Comparison of ENCODE assay signal across 1 cellular context in genomic region chr15:101086394-101087171, GRCh38.
A peak's percentile ranks its signal among the peaks of the same experiment; 100 is the strongest.
TF ChIP-seq lines count a peak whose summit lies in the region.

No MANE protein-coding gene starts in this region.

TF ChIP-seq in K562, 482 proteins besides CTCF, POLR2A, EP300 and RAD21 (continued from another document):
- TF ChIP-seq, protein P1, sequence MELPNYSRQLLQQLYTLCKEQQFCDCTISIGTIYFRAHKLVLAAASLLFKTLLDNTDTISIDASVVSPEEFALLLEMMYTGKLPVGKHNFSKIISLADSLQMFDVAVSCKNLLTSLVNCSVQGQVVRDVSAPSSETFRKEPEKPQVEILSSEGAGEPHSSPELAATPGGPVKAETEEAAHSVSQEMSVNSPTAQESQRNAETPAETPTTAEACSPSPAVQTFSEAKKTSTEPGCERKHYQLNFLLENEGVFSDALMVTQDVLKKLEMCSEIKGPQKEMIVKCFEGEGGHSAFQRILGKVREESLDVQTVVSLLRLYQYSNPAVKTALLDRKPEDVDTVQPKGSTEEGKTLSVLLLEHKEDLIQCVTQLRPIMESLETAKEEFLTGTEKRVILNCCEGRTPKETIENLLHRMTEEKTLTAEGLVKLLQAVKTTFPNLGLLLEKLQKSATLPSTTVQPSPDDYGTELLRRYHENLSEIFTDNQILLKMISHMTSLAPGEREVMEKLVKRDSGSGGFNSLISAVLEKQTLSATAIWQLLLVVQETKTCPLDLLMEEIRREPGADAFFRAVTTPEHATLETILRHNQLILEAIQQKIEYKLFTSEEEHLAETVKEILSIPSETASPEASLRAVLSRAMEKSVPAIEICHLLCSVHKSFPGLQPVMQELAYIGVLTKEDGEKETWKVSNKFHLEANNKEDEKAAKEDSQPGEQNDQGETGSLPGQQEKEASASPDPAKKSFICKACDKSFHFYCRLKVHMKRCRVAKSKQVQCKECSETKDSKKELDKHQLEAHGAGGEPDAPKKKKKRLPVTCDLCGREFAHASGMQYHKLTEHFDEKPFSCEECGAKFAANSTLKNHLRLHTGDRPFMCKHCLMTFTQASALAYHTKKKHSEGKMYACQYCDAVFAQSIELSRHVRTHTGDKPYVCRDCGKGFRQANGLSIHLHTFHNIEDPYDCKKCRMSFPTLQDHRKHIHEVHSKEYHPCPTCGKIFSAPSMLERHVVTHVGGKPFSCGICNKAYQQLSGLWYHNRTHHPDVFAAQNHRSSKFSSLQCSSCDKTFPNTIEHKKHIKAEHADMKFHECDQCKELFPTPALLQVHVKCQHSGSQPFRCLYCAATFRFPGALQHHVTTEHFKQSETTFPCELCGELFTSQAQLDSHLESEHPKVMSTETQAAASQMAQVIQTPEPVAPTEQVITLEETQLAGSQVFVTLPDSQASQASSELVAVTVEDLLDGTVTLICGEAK (IDR thresholded peaks at IDR 0.05): peak; percentile 72
- TF ChIP-seq, protein P1 (CRISPR knock-in tag; IDR thresholded peaks at IDR 0.05): no peak
- TF ChIP-seq, protein P2, sequence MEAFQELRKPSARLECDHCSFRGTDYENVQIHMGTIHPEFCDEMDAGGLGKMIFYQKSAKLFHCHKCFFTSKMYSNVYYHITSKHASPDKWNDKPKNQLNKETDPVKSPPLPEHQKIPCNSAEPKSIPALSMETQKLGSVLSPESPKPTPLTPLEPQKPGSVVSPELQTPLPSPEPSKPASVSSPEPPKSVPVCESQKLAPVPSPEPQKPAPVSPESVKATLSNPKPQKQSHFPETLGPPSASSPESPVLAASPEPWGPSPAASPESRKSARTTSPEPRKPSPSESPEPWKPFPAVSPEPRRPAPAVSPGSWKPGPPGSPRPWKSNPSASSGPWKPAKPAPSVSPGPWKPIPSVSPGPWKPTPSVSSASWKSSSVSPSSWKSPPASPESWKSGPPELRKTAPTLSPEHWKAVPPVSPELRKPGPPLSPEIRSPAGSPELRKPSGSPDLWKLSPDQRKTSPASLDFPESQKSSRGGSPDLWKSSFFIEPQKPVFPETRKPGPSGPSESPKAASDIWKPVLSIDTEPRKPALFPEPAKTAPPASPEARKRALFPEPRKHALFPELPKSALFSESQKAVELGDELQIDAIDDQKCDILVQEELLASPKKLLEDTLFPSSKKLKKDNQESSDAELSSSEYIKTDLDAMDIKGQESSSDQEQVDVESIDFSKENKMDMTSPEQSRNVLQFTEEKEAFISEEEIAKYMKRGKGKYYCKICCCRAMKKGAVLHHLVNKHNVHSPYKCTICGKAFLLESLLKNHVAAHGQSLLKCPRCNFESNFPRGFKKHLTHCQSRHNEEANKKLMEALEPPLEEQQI (IDR thresholded peaks at IDR 0.05): no peak
- TF ChIP-seq, protein P3, sequence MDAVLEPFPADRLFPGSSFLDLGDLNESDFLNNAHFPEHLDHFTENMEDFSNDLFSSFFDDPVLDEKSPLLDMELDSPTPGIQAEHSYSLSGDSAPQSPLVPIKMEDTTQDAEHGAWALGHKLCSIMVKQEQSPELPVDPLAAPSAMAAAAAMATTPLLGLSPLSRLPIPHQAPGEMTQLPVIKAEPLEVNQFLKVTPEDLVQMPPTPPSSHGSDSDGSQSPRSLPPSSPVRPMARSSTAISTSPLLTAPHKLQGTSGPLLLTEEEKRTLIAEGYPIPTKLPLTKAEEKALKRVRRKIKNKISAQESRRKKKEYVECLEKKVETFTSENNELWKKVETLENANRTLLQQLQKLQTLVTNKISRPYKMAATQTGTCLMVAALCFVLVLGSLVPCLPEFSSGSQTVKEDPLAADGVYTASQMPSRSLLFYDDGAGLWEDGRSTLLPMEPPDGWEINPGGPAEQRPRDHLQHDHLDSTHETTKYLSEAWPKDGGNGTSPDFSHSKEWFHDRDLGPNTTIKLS (IDR thresholded peaks at IDR 0.05; ENCODE audit: borderline replicate concordance, low read depth): peak; percentile 53; the same call in 1 of the 2 replicates
- TF ChIP-seq BRD4 (IDR thresholded peaks at IDR 0.05) (0 out of 2 replicates have a peak, but pooled peaks have one; percentile 37), SOX6 (IDR thresholded peaks at IDR 0.05) (0 out of 2 replicates have a peak, but pooled peaks have one; percentile 10), YY1 (IDR thresholded peaks at IDR 0.05; ENCODE audit: borderline replicate concordance in 1 of 3, control insufficient read depth in 1 of 3, extremely low read depth in 1 of 3, insufficient read depth in 3 of 3, insufficient read length in 1 of 3, insufficient replicate concordance in 2 of 3, low read depth in 1 of 3, low read length in 2 of 3) (peak in 2 of 3 experiments; percentile 13 to 55), BRD9 (IDR thresholded peaks at IDR 0.05; ENCODE audit: low read depth, partially characterized antibody) (peak; percentile 67), KLF13 (tag; IDR thresholded peaks at IDR 0.05; ENCODE audit: borderline replicate concordance, low read depth) (no peak), SREBF2 (CRISPR knock-in tag; IDR thresholded peaks at IDR 0.05) (no peak), RBM22 (IDR thresholded peaks at IDR 0.05; ENCODE audit: low read depth, low read length, poor library complexity, severe bottlenecking) (no peak), ATF3 (IDR thresholded peaks at IDR 0.05) (no peak), ATF3 (CRISPR knock-in tag; conservative IDR thresholded peaks at IDR 0.05) (0 out of 2 replicates have a peak, but pooled peaks have one; percentile 37), FOXP4 (CRISPR knock-in tag; IDR thresholded peaks at IDR 0.05; ENCODE audit: borderline replicate concordance) (peak; percentile 70; the same call in 1 of the 2 replicates), SP1 (CRISPR knock-in tag; IDR thresholded peaks at IDR 0.05) (peak; percentile 42; the same call in 1 of the 2 replicates), TCFL5 (CRISPR knock-in tag; conservative IDR thresholded peaks at IDR 0.05) (no peak), NFRKB (IDR thresholded peaks at IDR 0.05; ENCODE audit: low read depth) (0 out of 2 replicates have a peak, but pooled peaks have one; percentile 47)
